1 cellular context compared by ENCODE assay signal in the genomic region with DNA sequence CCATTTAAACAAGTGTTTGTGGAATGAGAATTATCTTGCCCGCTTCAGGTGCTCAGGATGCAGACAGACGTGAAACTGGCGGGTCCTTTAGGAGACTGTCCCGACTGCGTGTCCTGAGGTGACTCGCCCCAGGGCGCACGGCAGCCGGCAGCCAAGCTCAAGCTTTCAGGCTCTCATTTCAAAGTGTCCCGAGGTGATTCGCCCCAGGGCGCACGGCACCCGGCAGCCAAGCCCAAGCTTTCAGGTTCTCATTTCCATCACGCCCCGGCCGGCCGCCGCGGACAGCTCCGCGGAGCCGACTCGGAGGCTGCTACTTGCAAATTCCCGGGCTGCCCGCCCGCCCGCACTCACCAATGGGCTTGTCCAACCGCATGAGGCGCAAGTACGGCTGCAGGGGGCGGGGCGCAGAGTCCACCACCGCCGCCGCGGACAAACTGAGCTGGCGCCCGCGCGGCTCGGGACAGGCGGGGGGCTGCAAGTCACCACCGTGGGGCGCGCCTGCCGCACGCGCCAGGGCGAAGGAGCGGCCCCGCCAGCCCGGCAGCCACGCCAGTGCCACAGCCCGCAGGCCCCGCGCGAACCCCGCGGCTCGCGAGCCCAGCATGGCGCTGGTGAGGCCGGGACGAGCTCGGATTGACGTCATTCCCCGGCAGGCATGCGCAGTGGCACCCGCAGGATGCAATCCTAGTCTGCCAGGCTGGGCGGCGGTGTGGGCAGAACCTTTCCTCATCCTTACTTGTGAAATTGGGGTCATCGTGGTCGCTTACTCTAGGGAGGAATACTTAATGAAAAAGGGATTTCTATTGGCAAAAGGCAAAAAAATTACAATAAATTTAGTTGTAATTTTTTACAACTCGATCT.
TF ChIP-seq lines count a peak whose summit lies in the region.

A gene with protein sequence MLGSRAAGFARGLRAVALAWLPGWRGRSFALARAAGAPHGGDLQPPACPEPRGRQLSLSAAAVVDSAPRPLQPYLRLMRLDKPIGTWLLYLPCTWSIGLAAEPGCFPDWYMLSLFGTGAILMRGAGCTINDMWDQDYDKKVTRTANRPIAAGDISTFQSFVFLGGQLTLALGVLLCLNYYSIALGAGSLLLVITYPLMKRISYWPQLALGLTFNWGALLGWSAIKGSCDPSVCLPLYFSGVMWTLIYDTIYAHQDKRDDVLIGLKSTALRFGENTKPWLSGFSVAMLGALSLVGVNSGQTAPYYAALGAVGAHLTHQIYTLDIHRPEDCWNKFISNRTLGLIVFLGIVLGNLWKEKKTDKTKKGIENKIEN (minus strand): TSS at position 638 of the 861 bp plus-strand sequence. CDS start 34 bp downstream, at position 604.

TF ChIP-seq in HepG2, 621 proteins besides CTCF, POLR2A, EP300 and RAD21 (continued from another document and continues in another):
- no peak for TF ChIP-seq ZNF720 (CRISPR knock-in tag; IDR thresholded peaks at IDR 0.05)
- TF ChIP-seq PRPF4 (IDR thresholded peaks at IDR 0.05; ENCODE audit: low read depth, low read length, poor library complexity, severe bottlenecking): no peak
- peak; percentile 57; the same call in 1 of the 2 replicates for TF ChIP-seq AHR (CRISPR knock-in tag; IDR thresholded peaks at IDR 0.05)
- TF ChIP-seq SAFB2 (CRISPR knock-in tag; IDR thresholded peaks at IDR 0.05; ENCODE audit: borderline replicate concordance, low read depth): peak; percentile 65; the same call in 1 of the 2 replicates
- peak; percentile 68 for TF ChIP-seq NR2C2 (CRISPR knock-in tag; IDR thresholded peaks at IDR 0.05; ENCODE audit: borderline replicate concordance)
- peak; percentile 16; the same call in 1 of the 2 replicates for TF ChIP-seq HNF4A (CRISPR knock-in tag; IDR thresholded peaks at IDR 0.05)
- TF ChIP-seq ZNF879 (CRISPR knock-in tag; IDR thresholded peaks at IDR 0.05): no peak
- TF ChIP-seq ATAD3A (CRISPR knock-in tag; IDR thresholded peaks at IDR 0.05): no peak
- TF ChIP-seq MTA1 (CRISPR knock-in tag; IDR thresholded peaks at IDR 0.05; ENCODE audit: borderline replicate concordance): peak; percentile 91; the same call in 1 of the 2 replicates
- no peak for TF ChIP-seq HOXA5 (CRISPR knock-in tag; IDR thresholded peaks at IDR 0.05)
- TF ChIP-seq ZNF329 (CRISPR knock-in tag; IDR thresholded peaks at IDR 0.05; ENCODE audit: low read depth): peak; percentile 84; the same call in 1 of the 2 replicates
- TF ChIP-seq, protein P1, sequence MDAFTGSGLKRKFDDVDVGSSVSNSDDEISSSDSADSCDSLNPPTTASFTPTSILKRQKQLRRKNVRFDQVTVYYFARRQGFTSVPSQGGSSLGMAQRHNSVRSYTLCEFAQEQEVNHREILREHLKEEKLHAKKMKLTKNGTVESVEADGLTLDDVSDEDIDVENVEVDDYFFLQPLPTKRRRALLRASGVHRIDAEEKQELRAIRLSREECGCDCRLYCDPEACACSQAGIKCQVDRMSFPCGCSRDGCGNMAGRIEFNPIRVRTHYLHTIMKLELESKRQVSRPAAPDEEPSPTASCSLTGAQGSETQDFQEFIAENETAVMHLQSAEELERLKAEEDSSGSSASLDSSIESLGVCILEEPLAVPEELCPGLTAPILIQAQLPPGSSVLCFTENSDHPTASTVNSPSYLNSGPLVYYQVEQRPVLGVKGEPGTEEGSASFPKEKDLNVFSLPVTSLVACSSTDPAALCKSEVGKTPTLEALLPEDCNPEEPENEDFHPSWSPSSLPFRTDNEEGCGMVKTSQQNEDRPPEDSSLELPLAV (CRISPR knock-in tag; conservative IDR thresholded peaks at IDR 0.05; ENCODE audit: low read depth): no peak
- TF ChIP-seq HNRNPUL1 (IDR thresholded peaks at IDR 0.05; ENCODE audit: low read depth, low read length): no peak
- TF ChIP-seq ELF4 (CRISPR knock-in tag; IDR thresholded peaks at IDR 0.05; ENCODE audit: borderline replicate concordance): no peak
- TF ChIP-seq, protein P2, sequence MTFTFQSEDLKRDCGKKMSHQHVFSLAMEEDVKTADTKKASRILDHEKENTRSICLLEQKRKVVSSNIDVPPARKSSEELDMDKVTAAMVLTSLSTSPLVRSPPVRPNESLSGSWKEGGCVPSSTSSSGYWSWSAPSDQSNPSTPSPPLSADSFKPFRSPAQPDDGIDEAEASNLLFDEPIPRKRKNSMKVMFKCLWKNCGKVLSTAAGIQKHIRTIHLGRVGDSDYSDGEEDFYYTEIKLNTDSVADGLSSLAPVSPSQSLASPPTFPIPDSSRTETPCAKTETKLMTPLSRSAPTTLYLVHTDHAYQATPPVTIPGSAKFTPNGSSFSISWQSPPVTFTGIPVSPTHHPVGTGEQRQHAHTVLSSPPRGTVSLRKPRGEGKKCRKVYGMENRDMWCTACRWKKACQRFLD (CRISPR knock-in tag; IDR thresholded peaks at IDR 0.05; ENCODE audit: borderline replicate concordance): peak; percentile 88
- TF ChIP-seq, protein P3, sequence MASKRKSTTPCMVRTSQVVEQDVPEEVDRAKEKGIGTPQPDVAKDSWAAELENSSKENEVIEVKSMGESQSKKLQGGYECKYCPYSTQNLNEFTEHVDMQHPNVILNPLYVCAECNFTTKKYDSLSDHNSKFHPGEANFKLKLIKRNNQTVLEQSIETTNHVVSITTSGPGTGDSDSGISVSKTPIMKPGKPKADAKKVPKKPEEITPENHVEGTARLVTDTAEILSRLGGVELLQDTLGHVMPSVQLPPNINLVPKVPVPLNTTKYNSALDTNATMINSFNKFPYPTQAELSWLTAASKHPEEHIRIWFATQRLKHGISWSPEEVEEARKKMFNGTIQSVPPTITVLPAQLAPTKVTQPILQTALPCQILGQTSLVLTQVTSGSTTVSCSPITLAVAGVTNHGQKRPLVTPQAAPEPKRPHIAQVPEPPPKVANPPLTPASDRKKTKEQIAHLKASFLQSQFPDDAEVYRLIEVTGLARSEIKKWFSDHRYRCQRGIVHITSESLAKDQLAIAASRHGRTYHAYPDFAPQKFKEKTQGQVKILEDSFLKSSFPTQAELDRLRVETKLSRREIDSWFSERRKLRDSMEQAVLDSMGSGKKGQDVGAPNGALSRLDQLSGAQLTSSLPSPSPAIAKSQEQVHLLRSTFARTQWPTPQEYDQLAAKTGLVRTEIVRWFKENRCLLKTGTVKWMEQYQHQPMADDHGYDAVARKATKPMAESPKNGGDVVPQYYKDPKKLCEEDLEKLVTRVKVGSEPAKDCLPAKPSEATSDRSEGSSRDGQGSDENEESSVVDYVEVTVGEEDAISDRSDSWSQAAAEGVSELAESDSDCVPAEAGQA (IDR thresholded peaks at IDR 0.05; ENCODE audit: low read depth): peak; percentile 69
- TF ChIP-seq, protein P3 (CRISPR knock-in tag; IDR thresholded peaks at IDR 0.05; ENCODE audit: borderline replicate concordance): peak; percentile 89; the same call in 1 of the 2 replicates
- TF ChIP-seq SCMH1 (CRISPR knock-in tag; IDR thresholded peaks at IDR 0.05; ENCODE audit: borderline replicate concordance): no peak
- TF ChIP-seq ZNF367 (CRISPR knock-in tag; IDR thresholded peaks at IDR 0.05; ENCODE audit: borderline replicate concordance): no peak; the same call in 1 of the 2 replicates
- TF ChIP-seq, protein P4, sequence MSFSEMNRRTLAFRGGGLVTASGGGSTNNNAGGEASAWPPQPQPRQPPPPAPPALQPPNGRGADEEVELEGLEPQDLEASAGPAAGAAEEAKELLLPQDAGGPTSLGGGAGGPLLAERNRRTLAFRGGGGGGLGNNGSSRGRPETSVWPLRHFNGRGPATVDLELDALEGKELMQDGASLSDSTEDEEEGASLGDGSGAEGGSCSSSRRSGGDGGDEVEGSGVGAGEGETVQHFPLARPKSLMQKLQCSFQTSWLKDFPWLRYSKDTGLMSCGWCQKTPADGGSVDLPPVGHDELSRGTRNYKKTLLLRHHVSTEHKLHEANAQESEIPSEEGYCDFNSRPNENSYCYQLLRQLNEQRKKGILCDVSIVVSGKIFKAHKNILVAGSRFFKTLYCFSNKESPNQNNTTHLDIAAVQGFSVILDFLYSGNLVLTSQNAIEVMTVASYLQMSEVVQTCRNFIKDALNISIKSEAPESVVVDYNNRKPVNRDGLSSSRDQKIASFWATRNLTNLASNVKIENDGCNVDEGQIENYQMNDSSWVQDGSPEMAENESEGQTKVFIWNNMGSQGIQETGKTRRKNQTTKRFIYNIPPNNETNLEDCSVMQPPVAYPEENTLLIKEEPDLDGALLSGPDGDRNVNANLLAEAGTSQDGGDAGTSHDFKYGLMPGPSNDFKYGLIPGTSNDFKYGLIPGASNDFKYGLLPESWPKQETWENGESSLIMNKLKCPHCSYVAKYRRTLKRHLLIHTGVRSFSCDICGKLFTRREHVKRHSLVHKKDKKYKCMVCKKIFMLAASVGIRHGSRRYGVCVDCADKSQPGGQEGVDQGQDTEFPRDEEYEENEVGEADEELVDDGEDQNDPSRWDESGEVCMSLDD (CRISPR knock-in tag; IDR thresholded peaks at IDR 0.05; ENCODE audit: borderline replicate concordance): no peak
- TF ChIP-seq KDM5A (IDR thresholded peaks at IDR 0.05; ENCODE audit: borderline replicate concordance, low read length): peak; percentile 24; the same call in 1 of the 2 replicates
- TF ChIP-seq ZNF34 (CRISPR knock-in tag; IDR thresholded peaks at IDR 0.05; ENCODE audit: borderline replicate concordance): 0 out of 2 replicates have a peak, but pooled peaks have one; percentile 59
- TF ChIP-seq SP5 (CRISPR knock-in tag; IDR thresholded peaks at IDR 0.05; ENCODE audit: borderline replicate concordance, low read depth): no peak
- no peak for TF ChIP-seq RBAK (CRISPR knock-in tag; IDR thresholded peaks at IDR 0.05)
- TF ChIP-seq, protein P5, sequence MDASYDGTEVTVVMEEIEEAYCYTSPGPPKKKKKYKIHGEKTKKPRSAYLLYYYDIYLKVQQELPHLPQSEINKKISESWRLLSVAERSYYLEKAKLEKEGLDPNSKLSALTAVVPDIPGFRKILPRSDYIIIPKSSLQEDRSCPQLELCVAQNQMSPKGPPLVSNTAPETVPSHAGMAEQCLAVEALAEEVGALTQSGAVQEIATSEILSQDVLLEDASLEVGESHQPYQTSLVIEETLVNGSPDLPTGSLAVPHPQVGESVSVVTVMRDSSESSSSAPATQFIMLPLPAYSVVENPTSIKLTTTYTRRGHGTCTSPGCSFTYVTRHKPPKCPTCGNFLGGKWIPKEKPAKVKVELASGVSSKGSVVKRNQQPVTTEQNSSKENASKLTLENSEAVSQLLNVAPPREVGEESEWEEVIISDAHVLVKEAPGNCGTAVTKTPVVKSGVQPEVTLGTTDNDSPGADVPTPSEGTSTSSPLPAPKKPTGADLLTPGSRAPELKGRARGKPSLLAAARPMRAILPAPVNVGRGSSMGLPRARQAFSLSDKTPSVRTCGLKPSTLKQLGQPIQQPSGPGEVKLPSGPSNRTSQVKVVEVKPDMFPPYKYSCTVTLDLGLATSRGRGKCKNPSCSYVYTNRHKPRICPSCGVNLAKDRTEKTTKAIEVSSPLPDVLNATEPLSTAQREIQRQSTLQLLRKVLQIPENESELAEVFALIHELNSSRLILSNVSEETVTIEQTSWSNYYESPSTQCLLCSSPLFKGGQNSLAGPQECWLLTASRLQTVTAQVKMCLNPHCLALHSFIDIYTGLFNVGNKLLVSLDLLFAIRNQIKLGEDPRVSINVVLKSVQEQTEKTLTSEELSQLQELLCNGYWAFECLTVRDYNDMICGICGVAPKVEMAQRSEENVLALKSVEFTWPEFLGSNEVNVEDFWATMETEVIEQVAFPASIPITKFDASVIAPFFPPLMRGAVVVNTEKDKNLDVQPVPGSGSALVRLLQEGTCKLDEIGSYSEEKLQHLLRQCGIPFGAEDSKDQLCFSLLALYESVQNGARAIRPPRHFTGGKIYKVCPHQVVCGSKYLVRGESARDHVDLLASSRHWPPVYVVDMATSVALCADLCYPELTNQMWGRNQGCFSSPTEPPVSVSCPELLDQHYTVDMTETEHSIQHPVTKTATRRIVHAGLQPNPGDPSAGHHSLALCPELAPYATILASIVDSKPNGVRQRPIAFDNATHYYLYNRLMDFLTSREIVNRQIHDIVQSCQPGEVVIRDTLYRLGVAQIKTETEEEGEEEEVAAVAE (CRISPR knock-in tag; IDR thresholded peaks at IDR 0.05; ENCODE audit: borderline replicate concordance): peak; percentile 70; the same call in 1 of the 2 replicates
- no peak for TF ChIP-seq YEATS2 (CRISPR knock-in tag; IDR thresholded peaks at IDR 0.05; ENCODE audit: borderline replicate concordance)
- TF ChIP-seq BRCA1 (CRISPR knock-in tag; IDR thresholded peaks at IDR 0.05): no peak
- peak; percentile 46; the same call in 1 of the 2 replicates for TF ChIP-seq ZNF605 (CRISPR knock-in tag; IDR thresholded peaks at IDR 0.05)
- TF ChIP-seq NKX3-1 (CRISPR knock-in tag; IDR thresholded peaks at IDR 0.05): peak; percentile 40; the same call in 1 of the 2 replicates
- TF ChIP-seq SATB2 (CRISPR knock-in tag; IDR thresholded peaks at IDR 0.05): no peak
- TF ChIP-seq CEBPG (CRISPR knock-in tag; IDR thresholded peaks at IDR 0.05): peak; percentile 76
- no peak for TF ChIP-seq MBNL3 (CRISPR knock-in tag; conservative IDR thresholded peaks at IDR 0.05)
- TF ChIP-seq NR1H2 (CRISPR knock-in tag; IDR thresholded peaks at IDR 0.05; ENCODE audit: borderline replicate concordance, low read depth): 0 out of 2 replicates have a peak, but pooled peaks have one; percentile 46
- TF ChIP-seq, protein P6, sequence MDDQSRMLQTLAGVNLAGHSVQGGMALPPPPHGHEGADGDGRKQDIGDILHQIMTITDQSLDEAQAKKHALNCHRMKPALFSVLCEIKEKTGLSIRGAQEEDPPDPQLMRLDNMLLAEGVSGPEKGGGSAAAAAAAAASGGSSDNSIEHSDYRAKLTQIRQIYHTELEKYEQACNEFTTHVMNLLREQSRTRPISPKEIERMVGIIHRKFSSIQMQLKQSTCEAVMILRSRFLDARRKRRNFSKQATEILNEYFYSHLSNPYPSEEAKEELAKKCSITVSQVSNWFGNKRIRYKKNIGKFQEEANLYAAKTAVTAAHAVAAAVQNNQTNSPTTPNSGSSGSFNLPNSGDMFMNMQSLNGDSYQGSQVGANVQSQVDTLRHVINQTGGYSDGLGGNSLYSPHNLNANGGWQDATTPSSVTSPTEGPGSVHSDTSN (CRISPR knock-in tag; IDR thresholded peaks at IDR 0.05; ENCODE audit: borderline replicate concordance): no peak
- TF ChIP-seq KDM1A (CRISPR knock-in tag; IDR thresholded peaks at IDR 0.05): peak; percentile 28; the same call in 1 of the 2 replicates
- peak; percentile 94 for TF ChIP-seq YEATS4 (CRISPR knock-in tag; IDR thresholded peaks at IDR 0.05; ENCODE audit: borderline replicate concordance)
- TF ChIP-seq MEF2D (CRISPR knock-in tag; IDR thresholded peaks at IDR 0.05): no peak
- TF ChIP-seq KLF9 (CRISPR knock-in tag; IDR thresholded peaks at IDR 0.05; ENCODE audit: low read depth): no peak
- peak; percentile 71; the same call in 1 of the 2 replicates for TF ChIP-seq ESRRA (CRISPR knock-in tag; IDR thresholded peaks at IDR 0.05; ENCODE audit: low read depth)
